ENCODE assay signal across 9 cellular contexts in genomic region chr2:223613017-223613950, GRCh38. TPM values are rescaled to one million over a fixed set of nuclear protein-coding genes. Genes with fewer than 3 reads are reported as not detected.
DNase-seq lines count a peak whose midpoint lies in the region; ATAC-seq and TF ChIP-seq lines count a peak whose summit lies in the region.
"Had no signal": no experiment of that assay in that cellular context is flagged by ENCODE, and none has a peak within 500 bp of the region (broad histone marks: within the 10 kb centered on the region; RNA-seq: fewer than 3 reads in every experiment).

No MANE protein-coding gene starts in this region.

- H3K9me3 ChIP-seq in mammary epithelial cell (replicated peaks; ENCODE audit: insufficient read depth, low read length), result no peaks in the 10 kb centered on the region
- H3K9me3 ChIP-seq in skeletal muscle satellite cell (replicated peaks; ENCODE audit: low read length), result no peaks in the 10 kb centered on the region
- H3K9me3 ChIP-seq in CD8-positive, alpha-beta memory T cell (ENCODE audit: low read length), result no peaks in the 10 kb centered on the region

- H3K27me3 Mint-ChIP-seq in CD8-positive, alpha-beta memory T cell, result peaks cover 6 to 48% of the 10 kb centered on the region in 2 donors

- peak overlapping the region; percentile 30 for H3K9ac ChIP-seq in mammary epithelial cell (ENCODE audit: insufficient read depth, low read length)
- H3K9ac ChIP-seq in skeletal muscle satellite cell (ENCODE audit: low read depth, low read length), result peak overlapping the region; percentile 59

- CTCF ChIA-PET in mammary epithelial cell (lab: Charles Lee; ENCODE audit: low non-redundant PET), result no interaction called here
- CTCF ChIA-PET in CD8-positive, alpha-beta memory T cell (lab: Charles Lee), result no interaction called here

- H3K27ac Mint-ChIP-seq in CD8-positive, alpha-beta memory T cell, result no peak overlapping the region
- H3K27ac Mint-ChIP-seq: IgD-negative memory B cell had no signal

- H3K79me2 ChIP-seq in mammary epithelial cell (ENCODE audit: insufficient read depth, low read length), result no peaks in the 10 kb centered on the region

- intact Hi-C loops in mammary epithelial cell (cut with micrococcal nuclease), result loop anchor here (2.0 to 5.0 kb wide), 2 partner anchors 148 to 366 kb away; no protein-coding TSS in a partner anchor

- peak overlapping the region; percentile 89 for H2AFZ ChIP-seq in mammary epithelial cell (ENCODE audit: low read depth, low read length)

- POLR2A ChIA-PET in CD8-positive, alpha-beta memory T cell (lab: Charles Lee), result no interaction called here

- dilution Hi-C loops in mammary epithelial cell (cut with HindIII; ENCODE audit: low sequenced_read_pairs), result no loop called here

- H3K9me3 Mint-ChIP-seq in CD8-positive, alpha-beta memory T cell, result peaks cover 0 to 4% (median 0%) of the 10 kb centered on the region in 5 donors
- H3K9me3 Mint-ChIP-seq: IgD-negative memory B cell had no signal

- peak overlapping the region; percentile 25 to 41 (median 27) for H3K4me3 ChIP-seq in mammary epithelial cell (replicated peaks in 1 of 3; ENCODE audit: insufficient read depth in 1 of 3, low read depth in 2 of 3, low read length in 3 of 3)
- peak overlapping the region; percentile 61 for H3K4me3 ChIP-seq in skeletal muscle satellite cell (ENCODE audit: low read length)
- no peak overlapping the region for H3K4me3 ChIP-seq in CD8-positive, alpha-beta memory T cell (ENCODE audit: low read length)

- in situ Hi-C loops in mammary epithelial cell (cut with MboI; ENCODE audit: low sequenced_read_pairs in 2 of 2), result no loop called here

- ATAC-seq in GM19467 (IDR thresholded peaks at IDR 0.05; ENCODE audit: unreplicated experiment), result no peak

- H3K4me2 ChIP-seq in mammary epithelial cell (ENCODE audit: insufficient read depth, low read depth, low read length), result peak overlapping the region; percentile 80
- H3K4me2 ChIP-seq in skeletal muscle satellite cell (ENCODE audit: low read length), result peak overlapping the region; percentile 78

- no peaks in the 10 kb centered on the region for H3K36me3 ChIP-seq in mammary epithelial cell (ENCODE audit: insufficient read depth, low read length)
- no peaks in the 10 kb centered on the region for H3K36me3 ChIP-seq in skeletal muscle satellite cell (ENCODE audit: insufficient read depth, low read length)
- no peaks in the 10 kb centered on the region for H3K36me3 ChIP-seq in CD8-positive, alpha-beta memory T cell (ENCODE audit: insufficient read depth, low read length)

- no peaks in the 10 kb centered on the region for H3K4me1 Mint-ChIP-seq in CD8-positive, alpha-beta memory T cell

- DNase-seq in EL (peak; percentile 97), NCI-H2196 treated with DMSO at 0.1 percent for 48 hours (lab: John Stamatoyannopoulos, UW; ENCODE audit: unreplicated experiment) (peak; percentile 89), mammary epithelial cell (peak; percentile 96), iris pigment epithelial cell (ENCODE audit: low read depth) (peak; percentile 99), HUDEP-2 (lab: John Stamatoyannopoulos, UW; ENCODE audit: unreplicated experiment in 76 of 76) (no peak)
- DNase-seq in CD8-positive, alpha-beta memory T cell, result no peak

- no peaks in the 10 kb centered on the region for H3K36me3 Mint-ChIP-seq in CD8-positive, alpha-beta memory T cell
- H3K36me3 Mint-ChIP-seq: IgD-negative memory B cell had no signal

- no peaks in the 10 kb centered on the region for H4K20me1 ChIP-seq in mammary epithelial cell (ENCODE audit: insufficient read depth, low read length)

- no TSS peak for BruUV-seq in mammary epithelial cell (replicated peaks; lab: Mats Ljungman, UMichigan)

- TF ChIP-seq CTCF in mammary epithelial cell (conservative IDR thresholded peaks at IDR 0.05 in 1 of 2, IDR thresholded peaks at IDR 0.05 in 1 of 2; ENCODE audit: extremely low read depth in 1 of 2, insufficient read depth in 1 of 2, low read depth in 1 of 2, low read length in 2 of 2), result peak in 1 of 2 donors; percentile 14

- WGBS in mammary epithelial cell (ENCODE audit: low coverage, missing lambda C conversion rate), result 3% methylated on average over 28 of the region's 35 CpGs

- H3K27me3 ChIP-seq in mammary epithelial cell (ENCODE audit: insufficient read depth, low read length), result no peaks in the 10 kb centered on the region
- H3K27me3 ChIP-seq in skeletal muscle satellite cell (ENCODE audit: control insufficient read depth, insufficient read depth, low read length), result no peaks in the 10 kb centered on the region
- H3K27me3 ChIP-seq in CD8-positive, alpha-beta memory T cell (ENCODE audit: insufficient read depth, low read length, poor library complexity, severe bottlenecking), result peaks cover 6% of the 10 kb centered on the region

- peak overlapping the region; percentile 41 for H3K27ac ChIP-seq in mammary epithelial cell (ENCODE audit: insufficient read depth, low read depth, low read length)
- H3K27ac ChIP-seq in CD8-positive, alpha-beta memory T cell (ENCODE audit: low read depth, low read length), result no peak overlapping the region

- H3K4me1 ChIP-seq in mammary epithelial cell (ENCODE audit: insufficient read depth, low read length) (peaks cover 5% of the 10 kb centered on the region), skeletal muscle satellite cell (ENCODE audit: control insufficient read depth, insufficient read depth, low read length) (peaks cover 13% of the 10 kb centered on the region)
- no peaks in the 10 kb centered on the region for H3K4me1 ChIP-seq in CD8-positive, alpha-beta memory T cell (ENCODE audit: insufficient read depth, low read length)

- no peak overlapping the region for H3K4me3 Mint-ChIP-seq in CD8-positive, alpha-beta memory T cell
- H3K4me3 Mint-ChIP-seq: IgD-negative memory B cell had no signal

RNA-seq across cellular contexts. Expression of gene SCG2, which starts 11.1 kb away (rescaled TPM):
- total RNA-seq in mammary epithelial cell, result not detected
- 0.16 TPM for polyA plus RNA-seq in mammary epithelial cell
- polyA minus RNA-seq in mammary epithelial cell, result not detected
- 0.51 and 3.5 TPM in 2 replicates for total RNA-seq in skeletal muscle satellite cell (2012; rRNA removed)
- not detected for total RNA-seq in CD8-positive, alpha-beta memory T cell
- not detected for polyA plus RNA-seq in CD8-positive, alpha-beta memory T cell
- polyA plus RNA-seq: IgD-negative memory B cell had no signal

Comparison
In these comparisons a context has a peak if more than half of its experiments do, and no peak if none do; other contexts are left out.
1. DNase-seq: peak in EL (single experiment), NCI-H2196 treated with DMSO at 0.1 percent for 48 hours (single experiment), mammary epithelial cell (single experiment) and iris pigment epithelial cell (single experiment); none in HUDEP-2 (0 of 76) and CD8-positive, alpha-beta memory T cell (0 of 5).